3 cellular contexts compared by ENCODE assay signal in genomic region chr20:50374541-50375078, GRCh38.
A peak's percentile ranks its signal among the peaks of the same experiment; 100 is the strongest.
TF ChIP-seq lines count a peak whose summit lies in the region.

No MANE protein-coding gene starts in this region.

TF ChIP-seq in HepG2, 621 proteins besides CTCF, POLR2A, EP300 and RAD21 (continues in another document):
- TF ChIP-seq U2AF1 (optimal IDR thresholded peaks at IDR 0.05; ENCODE audit: low read depth, low read length), result no peak
- TF ChIP-seq ZNF333 (CRISPR knock-in tag; IDR thresholded peaks at IDR 0.05; ENCODE audit: borderline replicate concordance), result 0 out of 2 replicates have a peak, but pooled peaks have one; percentile 5
- TF ChIP-seq ZBTB4 (CRISPR knock-in tag; IDR thresholded peaks at IDR 0.05; ENCODE audit: borderline replicate concordance), result 0 out of 2 replicates have a peak, but pooled peaks have one; percentile 52
- no peak for TF ChIP-seq HCFC1 (IDR thresholded peaks at IDR 0.05; ENCODE audit: low read depth, low read length)
- no peak for TF ChIP-seq CREB1 (IDR thresholded peaks at IDR 0.05)
- no peak for TF ChIP-seq CREB1 (CRISPR knock-in tag; IDR thresholded peaks at IDR 0.05)
- TF ChIP-seq MAZ (IDR thresholded peaks at IDR 0.05; ENCODE audit: borderline replicate concordance, low read depth, low read length), result no peak
- no peak for TF ChIP-seq MAZ (CRISPR knock-in tag; IDR thresholded peaks at IDR 0.05; ENCODE audit: low read depth)
- TF ChIP-seq KLF15 (CRISPR knock-in tag; IDR thresholded peaks at IDR 0.05; ENCODE audit: borderline replicate concordance), result no peak
- 0 out of 2 replicates have a peak, but pooled peaks have one; percentile 37 for TF ChIP-seq ZNF280B (CRISPR knock-in tag; IDR thresholded peaks at IDR 0.05; ENCODE audit: borderline replicate concordance)
- no peak for TF ChIP-seq ZNF331 (CRISPR knock-in tag; IDR thresholded peaks at IDR 0.05)
- TF ChIP-seq TBL1XR1 (IDR thresholded peaks at IDR 0.05; ENCODE audit: borderline replicate concordance, low read length, partially characterized antibody), result no peak
- TF ChIP-seq TCF7 (IDR thresholded peaks at IDR 0.05; ENCODE audit: low read depth), result no peak
- no peak for TF ChIP-seq ZNF44 (CRISPR knock-in tag; IDR thresholded peaks at IDR 0.05)
- peak; percentile 96 for TF ChIP-seq ZNF629 (CRISPR knock-in tag; conservative IDR thresholded peaks at IDR 0.05)
- TF ChIP-seq ZNF792 (CRISPR knock-in tag; IDR thresholded peaks at IDR 0.05), result no peak
- TF ChIP-seq ZNF552 (CRISPR knock-in tag; IDR thresholded peaks at IDR 0.05; ENCODE audit: borderline replicate concordance), result no peak
- no peak for TF ChIP-seq ZSCAN12 (CRISPR knock-in tag; IDR thresholded peaks at IDR 0.05)
- TF ChIP-seq REXO4 (CRISPR knock-in tag; IDR thresholded peaks at IDR 0.05; ENCODE audit: borderline replicate concordance), result no peak

TF ChIP-seq in IMR-90, 13 proteins besides CTCF, POLR2A, EP300 and RAD21:
- no peak for TF ChIP-seq RFX5 (IDR thresholded peaks at IDR 0.05; ENCODE audit: low read depth, low read length)
- TF ChIP-seq RCOR1 (IDR thresholded peaks at IDR 0.05; ENCODE audit: insufficient replicate concordance, low read length), result no peak
- TF ChIP-seq MAFK (IDR thresholded peaks at IDR 0.05; ENCODE audit: low read depth, low read length), result no peak
- TF ChIP-seq MXI1 (IDR thresholded peaks at IDR 0.05; ENCODE audit: borderline replicate concordance, low read depth, low read length), result no peak
- no peak for TF ChIP-seq ELK1 (IDR thresholded peaks at IDR 0.05; ENCODE audit: borderline replicate concordance, low read depth, low read length)
- no peak for TF ChIP-seq FOS (IDR thresholded peaks at IDR 0.05; ENCODE audit: low read depth, low read length)
- TF ChIP-seq SMC3 (IDR thresholded peaks at IDR 0.05; ENCODE audit: low read depth, low read length), result no peak

TF ChIP-seq in K562, 482 proteins besides CTCF, POLR2A, EP300 and RAD21:
- TF ChIP-seq ZBED1 (IDR thresholded peaks at IDR 0.05), result no peak
- TF ChIP-seq ADNP (tag; IDR thresholded peaks at IDR 0.05), result peak; percentile 71
- TF ChIP-seq, protein P1, sequence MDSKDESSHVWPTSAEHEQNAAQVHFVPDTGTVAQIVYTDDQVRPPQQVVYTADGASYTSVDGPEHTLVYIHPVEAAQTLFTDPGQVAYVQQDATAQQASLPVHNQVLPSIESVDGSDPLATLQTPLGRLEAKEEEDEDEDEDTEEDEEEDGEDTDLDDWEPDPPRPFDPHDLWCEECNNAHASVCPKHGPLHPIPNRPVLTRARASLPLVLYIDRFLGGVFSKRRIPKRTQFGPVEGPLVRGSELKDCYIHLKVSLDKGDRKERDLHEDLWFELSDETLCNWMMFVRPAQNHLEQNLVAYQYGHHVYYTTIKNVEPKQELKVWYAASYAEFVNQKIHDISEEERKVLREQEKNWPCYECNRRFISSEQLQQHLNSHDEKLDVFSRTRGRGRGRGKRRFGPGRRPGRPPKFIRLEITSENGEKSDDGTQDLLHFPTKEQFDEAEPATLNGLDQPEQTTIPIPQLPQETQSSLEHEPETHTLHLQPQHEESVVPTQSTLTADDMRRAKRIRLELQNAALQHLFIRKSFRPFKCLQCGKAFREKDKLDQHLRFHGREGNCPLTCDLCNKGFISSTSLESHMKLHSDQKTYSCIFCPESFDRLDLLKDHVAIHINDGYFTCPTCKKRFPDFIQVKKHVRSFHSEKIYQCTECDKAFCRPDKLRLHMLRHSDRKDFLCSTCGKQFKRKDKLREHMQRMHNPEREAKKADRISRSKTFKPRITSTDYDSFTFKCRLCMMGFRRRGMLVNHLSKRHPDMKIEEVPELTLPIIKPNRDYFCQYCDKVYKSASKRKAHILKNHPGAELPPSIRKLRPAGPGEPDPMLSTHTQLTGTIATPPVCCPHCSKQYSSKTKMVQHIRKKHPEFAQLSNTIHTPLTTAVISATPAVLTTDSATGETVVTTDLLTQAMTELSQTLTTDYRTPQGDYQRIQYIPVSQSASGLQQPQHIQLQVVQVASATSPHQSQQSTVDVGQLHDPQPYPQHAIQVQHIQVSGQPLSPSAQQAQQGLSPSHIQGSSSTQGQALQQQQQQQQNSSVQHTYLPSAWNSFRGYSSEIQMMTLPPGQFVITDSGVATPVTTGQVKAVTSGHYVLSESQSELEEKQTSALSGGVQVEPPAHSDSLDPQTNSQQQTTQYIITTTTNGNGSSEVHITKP (IDR thresholded peaks at IDR 0.05; ENCODE audit: partially characterized antibody), result no peak
- TF ChIP-seq, protein P2, sequence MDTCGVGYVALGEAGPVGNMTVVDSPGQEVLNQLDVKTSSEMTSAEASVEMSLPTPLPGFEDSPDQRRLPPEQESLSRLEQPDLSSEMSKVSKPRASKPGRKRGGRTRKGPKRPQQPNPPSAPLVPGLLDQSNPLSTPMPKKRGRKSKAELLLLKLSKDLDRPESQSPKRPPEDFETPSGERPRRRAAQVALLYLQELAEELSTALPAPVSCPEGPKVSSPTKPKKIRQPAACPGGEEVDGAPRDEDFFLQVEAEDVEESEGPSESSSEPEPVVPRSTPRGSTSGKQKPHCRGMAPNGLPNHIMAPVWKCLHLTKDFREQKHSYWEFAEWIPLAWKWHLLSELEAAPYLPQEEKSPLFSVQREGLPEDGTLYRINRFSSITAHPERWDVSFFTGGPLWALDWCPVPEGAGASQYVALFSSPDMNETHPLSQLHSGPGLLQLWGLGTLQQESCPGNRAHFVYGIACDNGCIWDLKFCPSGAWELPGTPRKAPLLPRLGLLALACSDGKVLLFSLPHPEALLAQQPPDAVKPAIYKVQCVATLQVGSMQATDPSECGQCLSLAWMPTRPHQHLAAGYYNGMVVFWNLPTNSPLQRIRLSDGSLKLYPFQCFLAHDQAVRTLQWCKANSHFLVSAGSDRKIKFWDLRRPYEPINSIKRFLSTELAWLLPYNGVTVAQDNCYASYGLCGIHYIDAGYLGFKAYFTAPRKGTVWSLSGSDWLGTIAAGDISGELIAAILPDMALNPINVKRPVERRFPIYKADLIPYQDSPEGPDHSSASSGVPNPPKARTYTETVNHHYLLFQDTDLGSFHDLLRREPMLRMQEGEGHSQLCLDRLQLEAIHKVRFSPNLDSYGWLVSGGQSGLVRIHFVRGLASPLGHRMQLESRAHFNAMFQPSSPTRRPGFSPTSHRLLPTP (IDR thresholded peaks at IDR 0.05; ENCODE audit: borderline replicate concordance, extremely low read depth, insufficient read length), result no peak
- TF ChIP-seq, protein P3, sequence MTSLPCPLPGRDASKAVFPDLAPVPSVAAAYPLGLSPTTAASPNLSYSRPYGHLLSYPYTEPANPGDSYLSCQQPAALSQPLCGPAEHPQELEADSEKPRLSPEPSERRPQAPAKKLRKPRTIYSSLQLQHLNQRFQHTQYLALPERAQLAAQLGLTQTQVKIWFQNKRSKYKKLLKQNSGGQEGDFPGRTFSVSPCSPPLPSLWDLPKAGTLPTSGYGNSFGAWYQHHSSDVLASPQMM (CRISPR knock-in tag; IDR thresholded peaks at IDR 0.05), result no peak
- TF ChIP-seq RBM25 (IDR thresholded peaks at IDR 0.05; ENCODE audit: low read depth, low read length, severe bottlenecking), result peak; percentile 67
- peak; percentile 57 for TF ChIP-seq ZFP36 (IDR thresholded peaks at IDR 0.05; ENCODE audit: low read depth, low read length, partially characterized antibody)
TF ChIP-seq in K562: peak in this region for 3.
